ENCODE assay signal across 7 cellular contexts in genomic region chr1:150256549-150257341, GRCh38. TPM values are rescaled to one million over a fixed set of nuclear protein-coding genes. Genes with fewer than 3 reads are reported as not detected.
A peak's percentile ranks its signal among the peaks of the same experiment; 100 is the strongest.
DNase-seq lines count a peak whose midpoint lies in the region; ATAC-seq and TF ChIP-seq lines count a peak whose summit lies in the region.
"Had no signal": no experiment of that assay in that cellular context is flagged by ENCODE, and none has a peak within 500 bp of the region (broad histone marks: within the 10 kb centered on the region; RNA-seq: fewer than 3 reads in every experiment).

No MANE protein-coding gene starts in this region.

- H3K9ac ChIP-seq in smooth muscle cell (ENCODE audit: low read depth) = no peak overlapping the region

- ATAC-seq in HG03135 (IDR thresholded peaks at IDR 0.05; ENCODE audit: unreplicated experiment) (no peak), HG03460 (IDR thresholded peaks at IDR 0.05; ENCODE audit: unreplicated experiment) (no peak)

- H3K4me1 ChIP-seq in smooth muscle cell (ENCODE audit: low read depth) = peaks cover 18% of the 10 kb centered on the region

- WGBS in smooth muscle cell (ENCODE audit: low lambda C conversion rate) = 6% methylated on average over 14 of the region's 14 CpGs

- no peaks in the 10 kb centered on the region for H3K9me3 ChIP-seq in smooth muscle cell (replicated peaks; ENCODE audit: low read depth)

- no peaks in the 10 kb centered on the region for H3K36me3 ChIP-seq in smooth muscle cell (ENCODE audit: low read depth)

- H3K27me3 ChIP-seq in smooth muscle cell (ENCODE audit: low read depth) = no peaks in the 10 kb centered on the region

- peak overlapping the region; percentile 5 for H3K27ac ChIP-seq in smooth muscle cell (ENCODE audit: low read depth)

- no peak for TF ChIP-seq CTCF in fibroblast of villous mesenchyme (IDR thresholded peaks at IDR 0.05; ENCODE audit: insufficient read depth, low read depth, low read length)
- no peak for TF ChIP-seq CTCF in smooth muscle cell (IDR thresholded peaks at IDR 0.05; ENCODE audit: borderline replicate concordance, insufficient read depth, poor library complexity, severe bottlenecking)

- H2AFZ ChIP-seq in smooth muscle cell (ENCODE audit: low read depth) = peak overlapping the region; percentile 75

- no peaks in the 10 kb centered on the region for H4K20me1 ChIP-seq in smooth muscle cell (ENCODE audit: low read depth)

- no peaks in the 10 kb centered on the region for H3K79me2 ChIP-seq in smooth muscle cell (ENCODE audit: low read depth)

- H3K4me3 ChIP-seq in fibroblast of villous mesenchyme (ENCODE audit: low read depth, low read length) (no peak overlapping the region), smooth muscle cell (peak overlapping the region; percentile 44)

- peak overlapping the region; percentile 86 for H3K4me2 ChIP-seq in smooth muscle cell

- H3F3A ChIP-seq in smooth muscle cell (ENCODE audit: low read depth) = no peaks in the 10 kb centered on the region

- peak; percentile 22 for DNase-seq in DMS53 (lab: John Stamatoyannopoulos, UW)
- no peak for DNase-seq in DMS53 treated with DMSO at 0.1 percent for 48 hours (lab: John Stamatoyannopoulos, UW; ENCODE audit: unreplicated experiment)
- peak; percentile 24 for DNase-seq in fibroblast of villous mesenchyme (ENCODE audit: low read depth)
- DNase-seq in smooth muscle cell (lab: John Stamatoyannopoulos, UW; ENCODE audit: unreplicated experiment) = no peak

RNA-seq across cellular contexts. Expression of gene CA14, which starts 0.8 kb away (rescaled TPM):
- total RNA-seq in fibroblast of villous mesenchyme (not detected in 2 replicates), smooth muscle cell (0.22 TPM in 1 of 2 replicates, not detected in the other)
- 0.59 and 0.91 TPM in 2 replicates for polyA plus RNA-seq in smooth muscle cell
- total RNA-seq: A172 had no signal

RNA-seq across cellular contexts. Expression of gene APH1A, which starts 12.1 kb away (rescaled TPM):
- total RNA-seq in fibroblast of villous mesenchyme (84.4 and 103 TPM in 2 replicates), smooth muscle cell (74.8 and 86.8 TPM in 2 replicates)
- polyA plus RNA-seq in smooth muscle cell = 43.4 and 44.5 TPM in 2 replicates

RNA-seq across cellular contexts. Expression of gene C1orf54, which starts 15.8 kb away (rescaled TPM):
- total RNA-seq in fibroblast of villous mesenchyme = 7.3 and 13.5 TPM in 2 replicates
- 5.1 and 6.4 TPM in 2 replicates for total RNA-seq in smooth muscle cell
- polyA plus RNA-seq in smooth muscle cell = 5.4 and 7.9 TPM in 2 replicates
- total RNA-seq: A172 had no signal

RNA-seq across cellular contexts. Expression of gene ANP32E, which starts 20.8 kb away (rescaled TPM):
- total RNA-seq in fibroblast of villous mesenchyme (27.4 and 30.7 TPM in 2 replicates), smooth muscle cell (36.5 and 42.4 TPM in 2 replicates)
- polyA plus RNA-seq in smooth muscle cell = 25.0 and 34.1 TPM in 2 replicates

RNA-seq across cellular contexts. Expression of gene CIART, which starts 25.6 kb away (rescaled TPM):
- total RNA-seq in fibroblast of villous mesenchyme = 6.5 and 8.1 TPM in 2 replicates
- 8.4 and 13.1 TPM in 2 replicates for total RNA-seq in smooth muscle cell
- polyA plus RNA-seq in smooth muscle cell = 7.2 and 15.2 TPM in 2 replicates

Comparison
In these comparisons a context has a peak if more than half of its experiments do, and no peak if none do; other contexts are left out.
1. DNase-seq: peak in DMS53 (single experiment) and fibroblast of villous mesenchyme (single experiment); none in DMS53 treated with DMSO at 0.1 percent for 48 hours (single experiment) and smooth muscle cell (single experiment).